Comparison of ENCODE assay signal across 25 cellular contexts in the genomic region with DNA sequence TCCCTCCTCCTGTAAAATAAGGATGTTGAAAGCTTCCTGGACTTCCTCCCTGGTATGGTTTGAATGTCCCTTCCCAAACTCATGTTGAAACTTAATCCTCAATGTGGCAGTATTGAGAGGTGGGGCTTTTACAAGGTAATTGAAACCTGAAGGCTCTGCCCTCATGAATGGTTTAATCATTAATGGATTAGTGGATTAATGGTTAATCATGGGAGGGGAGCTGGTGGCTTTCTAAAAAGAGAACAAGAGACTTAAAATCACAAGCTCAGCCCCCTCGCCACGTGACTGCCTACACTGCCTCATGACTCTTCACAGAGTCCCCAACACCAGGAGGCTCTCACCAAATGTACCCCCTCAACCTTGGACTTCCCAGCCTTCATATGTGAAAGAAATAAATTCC.
DNase-seq lines count a peak whose midpoint lies in the region; ATAC-seq and TF ChIP-seq lines count a peak whose summit lies in the region.
"Had no signal": no experiment of that assay in that cellular context is flagged by ENCODE, and none has a peak within 500 bp of the region (broad histone marks: within the 10 kb centered on the region; RNA-seq: fewer than 3 reads in every experiment).

No MANE protein-coding gene starts in this region.

- H3K27ac ChIP-seq in 22Rv1 = peak overlapping the region; percentile 73
- H3K27ac ChIP-seq: heart left ventricle, skin epidermis, tibial artery had no signal

- H3K4me3 ChIP-seq in kidney epithelial cell (ENCODE audit: low read depth, low read length) = no peak overlapping the region
- H3K4me3 ChIP-seq: heart left ventricle, skin epidermis, tibial artery had no signal

- H3K27me3 ChIP-seq in kidney epithelial cell (ENCODE audit: control insufficient read depth, insufficient read depth, low read length) = no peaks in the 10 kb centered on the region
- H3K27me3 ChIP-seq: heart left ventricle, tibial artery had no signal

- no peaks in the 10 kb centered on the region for H3K36me3 ChIP-seq in kidney epithelial cell (ENCODE audit: control insufficient read depth, insufficient read depth, low read length)
- H3K36me3 ChIP-seq: heart left ventricle, tibial artery had no signal

- TF ChIP-seq CTCF in 22Rv1 (IDR thresholded peaks at IDR 0.05) (no peak), kidney epithelial cell (IDR thresholded peaks at IDR 0.05; ENCODE audit: insufficient read depth, low read length, poor library complexity, severe bottlenecking) (no peak)

- DNase-seq in HK-2 (ENCODE audit: unreplicated experiment) (peak; percentile 16), kidney epithelial cell (ENCODE audit: low read depth) (peak; percentile 38), NCI-H2029 treated with DMSO at 0.1 percent for 48 hours (lab: John Stamatoyannopoulos, UW) (no peak), left lobe of liver (ENCODE audit: low spot score) (no peak), NCI-H187 treated with DMSO at 0.1 percent for 48 hours (lab: John Stamatoyannopoulos, UW) (no peak)
- DNase-seq: activated CD4-positive, alpha-beta T cell treated with anti-CD3 and anti-CD28 coated beads, Interleukin-2, amount 50 U/mL, for 48 hours; AML-193; anterior cingulate cortex; CD8-positive, alpha-beta T cell; foreskin fibroblast; GDM1; heart left ventricle; left cardiac atrium; mesendoderm; NCI-H1417 treated with DMSO at 0.1 percent for 48 hours; nucleus accumbens; RPMI8226; stimulated activated CD4-positive, alpha-beta T cell treated with anti-CD3 and anti-CD28 coated beads, Interleukin-2, amount 100 ng/mL, for 24 hours; tibial artery had no signal

- ATAC-seq in GM18909 (IDR thresholded peaks at IDR 0.05; ENCODE audit: poor library complexity, unreplicated experiment) = peak; percentile 43
- ATAC-seq in left lobe of liver = no peak
- no peak for ATAC-seq in GM19463 (IDR thresholded peaks at IDR 0.05; ENCODE audit: unreplicated experiment)
- ATAC-seq: activated T-helper 17 cell treated with anti-CD3 and anti-CD28 coated beads, Interleukin-2, amount 50 U/mL, for 72 hours; CD8-positive, alpha-beta T cell; esophagus mucosa; heart left ventricle had no signal

Comparison
In these comparisons a context has a peak if more than half of its experiments do, and no peak if none do; other contexts are left out.
1. DNase-seq: peak in HK-2 (single experiment) and kidney epithelial cell (single experiment); none in NCI-H2029 treated with DMSO at 0.1 percent for 48 hours (single experiment), left lobe of liver (single experiment) and NCI-H187 treated with DMSO at 0.1 percent for 48 hours (single experiment).